Comparison of ENCODE assay signal across 17 cellular contexts in the genomic region with DNA sequence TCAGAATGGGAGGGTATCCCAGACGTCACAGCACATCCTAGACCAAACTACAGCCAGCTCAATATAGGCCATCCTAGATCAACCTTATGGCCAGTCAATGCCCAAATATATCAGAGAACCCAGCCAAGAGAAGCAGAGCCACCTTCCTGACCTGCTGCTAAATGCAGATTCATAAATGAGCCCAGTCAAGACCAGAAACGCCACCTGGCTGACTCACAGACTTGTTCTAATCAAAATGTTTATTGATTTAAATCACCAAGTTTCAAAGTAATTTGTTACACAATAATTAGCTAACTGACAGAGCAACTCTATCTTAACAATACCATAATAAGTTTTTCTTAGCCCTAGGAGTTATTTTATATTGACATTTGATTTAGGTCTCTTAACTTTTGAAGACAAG.
"Had no signal": no experiment of that assay in that cellular context is flagged by ENCODE, and none has a peak within 500 bp of the region (broad histone marks: within the 10 kb centered on the region; RNA-seq: fewer than 3 reads in every experiment).

No MANE protein-coding gene starts in this region.

- H3K36me3 ChIP-seq: ascending aorta, cardiac muscle cell, gastrocnemius medialis, ovary had no signal

- H3K4me1 Mint-ChIP-seq: neural progenitor cell had no signal

- ATAC-seq: activated CD4-positive, CD25-positive, alpha-beta regulatory T cell treated with anti-CD3 and anti-CD28 coated beads, Interleukin-2, amount 50 U/mL, for 24 hours; heart right ventricle; left lung had no signal

- H3K27me3 ChIP-seq: ascending aorta, cardiac muscle cell, gastrocnemius medialis, heart right ventricle, left lung, neural progenitor cell, ovary, tibial nerve had no signal

- H3K27me3 Mint-ChIP-seq: activated naive CD8-positive, alpha-beta T cell treated with anti-CD3 and anti-CD28 coated beads, Interleukin-2, amount 10 ng/mL, durations not matched to agents 7 days and 5 days; memory B cell had no signal

- H3K4me3 Mint-ChIP-seq: activated naive CD8-positive, alpha-beta T cell treated with anti-CD3 and anti-CD28 coated beads, Interleukin-2, amount 10 ng/mL, durations not matched to agents 7 days and 5 days; memory B cell; neural progenitor cell had no signal

- H3K27ac Mint-ChIP-seq: activated naive CD8-positive, alpha-beta T cell treated with anti-CD3 and anti-CD28 coated beads, Interleukin-2, amount 10 ng/mL, durations not matched to agents 7 days and 5 days; memory B cell; neural progenitor cell had no signal

- H3K4me3 ChIP-seq: ascending aorta, cardiac muscle cell, coronary artery, gastrocnemius medialis, heart right ventricle, left lung, neural progenitor cell, ovary, skin epidermis, tibial nerve had no signal

- DNase-seq: activated effector memory CD4-positive, alpha-beta T cell treated with anti-CD3 and anti-CD28 coated beads, Interleukin-2, amount 50 U/mL, for 16 hours; activated naive CD8-positive, alpha-beta T cell treated with anti-CD3 and anti-CD28 coated beads, Interleukin-2, amount 10 ng/mL, durations not matched to agents 7 days and 5 days; activated T-cell treated with anti-CD3 and anti-CD28 coated beads, Interleukin-2, amount 50 U/mL, for 1 hour; effector CD4-positive, alpha-beta T cell; gastrocnemius medialis; heart right ventricle; islet precursor cell; left lung; ovary had no signal
